ENCODE assay signal across 7 cellular contexts in genomic region chr3:141796436-141797166, GRCh38. TPM values are rescaled to one million over a fixed set of nuclear protein-coding genes. Genes with fewer than 3 reads are reported as not detected.
DNase-seq lines count a peak whose midpoint lies in the region; ATAC-seq, FAIRE-seq and TF ChIP-seq lines count a peak whose summit lies in the region.

No MANE protein-coding gene starts in this region.

- H3K36me3 ChIP-seq in H1 (ENCODE audit: control insufficient read depth in 2 of 4, insufficient read depth in 4 of 4, low read length in 3 of 4) = no peaks in the 10 kb centered on the region
- no peaks in the 10 kb centered on the region for H3K36me3 ChIP-seq in pancreas
- H3K36me3 ChIP-seq in tibial artery = no peaks in the 10 kb centered on the region

- H3K23ac ChIP-seq in H1 (ENCODE audit: insufficient read length) = no peak overlapping the region

- no peak overlapping the region for H2BK120ac ChIP-seq in H1 (replicated peaks; ENCODE audit: low read depth, low read length)

- no peak overlapping the region for H4K91ac ChIP-seq in H1 (replicated peaks; ENCODE audit: insufficient read length, low read length)

- TF ChIP-seq RAD21 in H1 (IDR thresholded peaks at IDR 0.05 in 1 of 2, conservative IDR thresholded peaks at IDR 0.05 in 1 of 2; ENCODE audit: low read depth in 2 of 2, low read length in 2 of 2) = no peak

- no peak overlapping the region for H4K8ac ChIP-seq in H1 (ENCODE audit: extremely low read depth, insufficient read depth, low read length)

- H2AK5ac ChIP-seq in H1 (ENCODE audit: low read depth, low read length) = no peak overlapping the region

- H4K5ac ChIP-seq in H1 (ENCODE audit: insufficient read length, low read depth, low read length) = no peak overlapping the region

- intact Hi-C loops in pancreas (cut with DNase I) = no loop called here
- intact Hi-C loops in tibial artery (cut with DNase I; ENCODE audit: low total_unique reads) = no loop called here

- DNase-seq in activated CD4-positive, alpha-beta T cell treated with anti-CD3 and anti-CD28 coated beads, Interleukin-2, amount 50 U/mL, for 4 hours = peak; percentile 67 to 73
- DNase-seq in H1 (ENCODE audit: low read depth in 1 of 2, low spot score in 2 of 2) = no peak
- DNase-seq in pancreas = peak in 1 of 6 donors; percentile 28
- DNase-seq in tibial artery = no peak
- DNase-seq in NCI-H2029 (lab: John Stamatoyannopoulos, UW) = no peak

- no peaks in the 10 kb centered on the region for H3K79me1 ChIP-seq in H1 (ENCODE audit: low read depth, low read length)

- peak overlapping the region; percentile 96 for H2AFZ ChIP-seq in H1 (ENCODE audit: low read length)

- peak overlapping the region; percentile 55; the same call in 1 of the 2 replicates for H2BK20ac ChIP-seq in H1 (ENCODE audit: low read length)

- H3K27ac ChIP-seq in H1 (ENCODE audit: low read depth, low read length) = no peak overlapping the region
- peak overlapping the region in 3 of 4 donors; percentile 22 to 64 (median 36) for H3K27ac ChIP-seq in pancreas
- H3K27ac ChIP-seq in tibial artery = peak overlapping the region; percentile 72 to 73

- WGBS in H1 (ENCODE audit: extremely low coverage in 1 of 2, insufficient coverage in 1 of 2, insufficient read length in 1 of 2, insufficient replicate concordance in 2 of 2, low coverage in 1 of 2, low lambda C conversion rate in 2 of 2, missing lambda C conversion rate in 1 of 2), 2 experiments = 71% methylated on average over 15 of the region's 15 CpGs; no CpG with 5 or more reads in 1 of the 2 experiments
- 76 to 79% methylated on average over 15 of the region's 15 CpGs for WGBS in pancreas, 2 donors

- no peak overlapping the region for H3K56ac ChIP-seq in H1 (replicated peaks; ENCODE audit: insufficient read length, low read depth, low read length)

- ATAC-seq in GM19438 (IDR thresholded peaks at IDR 0.05; ENCODE audit: low read depth, unreplicated experiment) = peak; percentile 91
- peak; percentile 97 for ATAC-seq in HG03520 (IDR thresholded peaks at IDR 0.05; ENCODE audit: unreplicated experiment)
- ATAC-seq in pancreas = peak in 3 of 4 donors; percentile 33 to 62 (median 44)

- H3K4me3 ChIP-seq in H1 (ENCODE audit: extremely low read depth in 1 of 4, insufficient read depth in 2 of 4, low read depth in 3 of 4, low read length in 4 of 4) (peak overlapping the region in 1 of 4 experiments; percentile 57; a peak in 4 of 8 replicates), pancreas (peak overlapping the region in 2 of 4 donors; percentile 13 to 34), tibial artery (peak overlapping the region; percentile 50 to 55)

- CTCF ChIA-PET in H1 (lab: Charles Lee; ENCODE audit: partially characterized antibody) = interaction anchor here (0.6 to 2.4 kb wide), 10 partner anchors 9 to 152 kb away, joined by 3 to 11 read pairs (median 5); no protein-coding TSS in a partner anchor

- POLR2A ChIA-PET in H1 (lab: Charles Lee; ENCODE audit: partially characterized antibody) = interaction anchor here (0.9 to 2.0 kb wide), 6 partner anchors 8 to 80 kb away, joined by 3 to 11 read pairs (median 4); partner anchors contain the start of genes ATP1B3 and GRK7

- H2BK12ac ChIP-seq in H1 (ENCODE audit: low read depth, low read length) = 0 out of 2 replicates have a peak overlapping the region, but pooled peaks have one; percentile 35

- FAIRE-seq in H1 (lab: Jason Lieb, UNC) = peak; percentile 42
- FAIRE-seq in pancreas (lab: Jason Lieb, UNC) = no peak

- no peaks in the 10 kb centered on the region for H4K20me1 ChIP-seq in H1 (replicated peaks in 1 of 2; ENCODE audit: control insufficient read depth in 1 of 2, insufficient read depth in 2 of 2, low read length in 2 of 2)

- no peak for TF ChIP-seq CTCF in H1 (IDR thresholded peaks at IDR 0.05; ENCODE audit: control extremely low read depth in 1 of 3, insufficient read depth in 1 of 3, low read depth in 1 of 3, low read length in 3 of 3)
- no peak for TF ChIP-seq CTCF in pancreas (IDR thresholded peaks at IDR 0.05)
- TF ChIP-seq CTCF in tibial artery (IDR thresholded peaks at IDR 0.05) = no peak

- H3K4me1 ChIP-seq in H1 (replicated peaks in 1 of 4; ENCODE audit: control insufficient read depth in 3 of 4, insufficient read depth in 4 of 4, low read length in 3 of 4) = peaks cover 11 to 23% (median 17%) of the 10 kb centered on the region in 4 experiments
- H3K4me1 ChIP-seq in pancreas = peaks cover 0 to 4% (median 0%) of the 10 kb centered on the region in 3 donors
- peaks cover 0 to 31% (median 20%) of the 10 kb centered on the region in 4 donors for H3K4me1 ChIP-seq in tibial artery

- H3K9ac ChIP-seq in H1 (replicated peaks in 1 of 4; ENCODE audit: extremely low read depth in 1 of 4, low read depth in 3 of 4, low read length in 3 of 4) = no peak overlapping the region

- no peaks in the 10 kb centered on the region for H3K79me2 ChIP-seq in H1 (ENCODE audit: control insufficient read depth in 1 of 2, insufficient read depth in 2 of 2, low read length in 2 of 2)

- peaks cover 4% of the 10 kb centered on the region; the same call in 1 of the 2 replicates for H3K23me2 ChIP-seq in H1 (ENCODE audit: low read depth, low read length)

- peaks cover 0 to 18% (median 11%) of the 10 kb centered on the region in 4 experiments; a peak in 5 of 7 replicates for H3K27me3 ChIP-seq in H1 (replicated peaks in 1 of 4; ENCODE audit: control insufficient read depth in 3 of 4, extremely low read depth in 1 of 4, insufficient read depth in 3 of 4, low read length in 3 of 4)
- H3K27me3 ChIP-seq in pancreas = no peaks in the 10 kb centered on the region
- H3K27me3 ChIP-seq in tibial artery = no peaks in the 10 kb centered on the region

- H3K9me3 ChIP-seq in H1 (ENCODE audit: insufficient read depth in 2 of 2, low read depth in 1 of 2, low read length in 1 of 2) = peaks cover 0 to 2% of the 10 kb centered on the region in 2 experiments; a peak in 1 of 4 replicates
- H3K9me3 ChIP-seq in pancreas = no peaks in the 10 kb centered on the region
- H3K9me3 ChIP-seq in tibial artery = no peaks in the 10 kb centered on the region

- peak overlapping the region; percentile 21; the same call in 1 of the 2 replicates for H2BK15ac ChIP-seq in H1 (ENCODE audit: low read length)

- H3K4me2 ChIP-seq in H1 (ENCODE audit: insufficient read depth in 1 of 2, low read depth in 2 of 2, low read length in 2 of 2) = peak overlapping the region; percentile 71 to 86

- no peak for TF ChIP-seq EP300 in H1 (IDR thresholded peaks at IDR 0.05; ENCODE audit: borderline replicate concordance in 1 of 2, low read depth in 2 of 2, low read length in 2 of 2)

- peak overlapping the region; percentile 41; the same call in 1 of the 2 replicates for H3K18ac ChIP-seq in H1 (ENCODE audit: extremely low read depth, low read length)

- no peak overlapping the region for H3K4ac ChIP-seq in H1 (replicated peaks; ENCODE audit: insufficient read length, low read depth, low read length)

- TF ChIP-seq POLR2A in H1 (IDR thresholded peaks at IDR 0.05; ENCODE audit: control extremely low read depth in 1 of 2, low read depth in 2 of 2, low read length in 2 of 2) = no peak

- peak overlapping the region; percentile 0; the same call in 1 of the 2 replicates for H2BK5ac ChIP-seq in H1 (ENCODE audit: low read depth, low read length)

- H3K14ac ChIP-seq in H1 (ENCODE audit: insufficient read length) = no peak overlapping the region

TF ChIP-seq in H1, 55 proteins besides CTCF, POLR2A, EP300 and RAD21 (continues in another document):
- TF ChIP-seq SIN3A (conservative IDR thresholded peaks at IDR 0.05 in 1 of 2, IDR thresholded peaks at IDR 0.05 in 1 of 2; ENCODE audit: low read depth in 1 of 2, low read length in 2 of 2) (0 out of 4 replicates have a peak, but pooled peaks of 1 of the 2 experiments have one; percentile 14), CHD1 (IDR thresholded peaks at IDR 0.05; ENCODE audit: low read depth, low read length) (no peak), TAF1 (IDR thresholded peaks at IDR 0.05; ENCODE audit: low read depth, low read length) (no peak), HDAC2 (IDR thresholded peaks at IDR 0.05; ENCODE audit: borderline replicate concordance in 1 of 2, low read depth in 2 of 2, low read length in 2 of 2) (peak in 1 of 2 experiments; percentile 23; a peak in 1 of 4 replicates), USF2 (IDR thresholded peaks at IDR 0.05; ENCODE audit: low read length) (peak; percentile 64), RFX5 (IDR thresholded peaks at IDR 0.05; ENCODE audit: borderline replicate concordance, low read depth, low read length) (no peak), KDM4A (IDR thresholded peaks at IDR 0.05; ENCODE audit: low read depth, low read length, severe bottlenecking) (no peak), POU5F1 (IDR thresholded peaks at IDR 0.05; ENCODE audit: low read depth, low read length) (no peak)

RNA-seq across cellular contexts. Expression of gene GRK7, which starts 33.4 kb away (rescaled TPM):
- not detected in 2 replicates for total RNA-seq in H1 (2021; fragmentation: NEBNext Ultra II Directional; extraction: Animal tissue kit (Norgen Biotek cat#: 25700))
- polyA plus RNA-seq in H1 (2011; rRNA removed) (not detected in 2 replicates), pancreas (under 1 TPM in 1 of 2 donors, not detected in 1; 0.05 TPM)
- not detected for polyA plus RNA-seq in H1 (2011; cell fraction: cytosol; rRNA removed)
- polyA plus RNA-seq in H1 (2011; cell fraction: nucleus; rRNA removed) = not detected
- not detected in 4 replicates for polyA plus RNA-seq in H1 (2012, experiment 1 of 2)
- not detected for polyA plus RNA-seq in H1 (2012, experiment 2 of 2)
- not detected for polyA plus RNA-seq in H1 (2013, experiment 1 of 2)
- 0.02 TPM for polyA plus RNA-seq in H1 (2013, experiment 2 of 2)
- polyA minus RNA-seq in H1 (2011; rRNA and poly(A)+ RNA removed) = not detected in 2 replicates
- polyA minus RNA-seq in H1 (2011; cell fraction: cytosol; rRNA and poly(A)+ RNA removed) = not detected
- polyA minus RNA-seq in H1 (2011; cell fraction: nucleus; rRNA and poly(A)+ RNA removed) = not detected
- total RNA-seq in pancreas = not detected

RNA-seq across cellular contexts. Expression of gene RNF7, which starts 58.5 kb away (rescaled TPM):
- total RNA-seq in H1 (2021; fragmentation: NEBNext Ultra II Directional; extraction: Animal tissue kit (Norgen Biotek cat#: 25700)) = 108 and 113 TPM in 2 replicates
- polyA plus RNA-seq in H1 (2011; rRNA removed) = 59.5 and 78.4 TPM in 2 replicates
- 107 TPM for polyA plus RNA-seq in H1 (2011; cell fraction: cytosol; rRNA removed)
- 17.3 TPM for polyA plus RNA-seq in H1 (2011; cell fraction: nucleus; rRNA removed)
- polyA plus RNA-seq in H1 (2012, experiment 1 of 2) = 85.1 to 135 TPM (median 91.4 TPM) in 4 replicates
- 90.6 TPM for polyA plus RNA-seq in H1 (2012, experiment 2 of 2)
- 105 TPM for polyA plus RNA-seq in H1 (2013, experiment 1 of 2)
- polyA plus RNA-seq in H1 (2013, experiment 2 of 2) = 107 TPM
- 25.4 and 26.4 TPM in 2 replicates for polyA minus RNA-seq in H1 (2011; rRNA and poly(A)+ RNA removed)
- 31.1 TPM for polyA minus RNA-seq in H1 (2011; cell fraction: cytosol; rRNA and poly(A)+ RNA removed)
- 15.2 TPM for polyA minus RNA-seq in H1 (2011; cell fraction: nucleus; rRNA and poly(A)+ RNA removed)
- total RNA-seq in pancreas = 10 to 100 TPM; 31.7 to 42.3 (median 40.1) TPM
- polyA plus RNA-seq in pancreas = 100 to 1,000 TPM in 1 of 2 donors, 10 to 100 TPM in 1; 76.7 to 103 TPM

Comparison
In these comparisons a context has a peak if more than half of its experiments do, and no peak if none do; other contexts are left out.
1. ATAC-seq: peak in every context shown above with its lines; median percentile 97 in HG03520; 91 in GM19438; 44 in pancreas.
2. DNase-seq: peak in activated CD4-positive, alpha-beta T cell treated with anti-CD3 and anti-CD28 coated beads, Interleukin-2, amount 50 U/mL, for 4 hours (2 of 2); none in H1 (0 of 2), tibial artery (0 of 2) and NCI-H2029 (single experiment).